1 cellular context compared by ENCODE assay signal in genomic region chr7:134783294-134784069, GRCh38.
TF ChIP-seq lines count a peak whose summit lies in the region.

No MANE protein-coding gene starts in this region.

TF ChIP-seq in H1, 55 proteins besides CTCF, POLR2A, EP300 and RAD21:
- no peak for TF ChIP-seq E2F6 (IDR thresholded peaks at IDR 0.05)
- TF ChIP-seq SIN3A (conservative IDR thresholded peaks at IDR 0.05 in 1 of 2, IDR thresholded peaks at IDR 0.05 in 1 of 2; ENCODE audit: low read depth in 1 of 2, low read length in 2 of 2), result no peak
- TF ChIP-seq CEBPB (IDR thresholded peaks at IDR 0.05; ENCODE audit: low read depth, low read length), result peak; percentile 66; the same call in 1 of the 2 replicates
- TF ChIP-seq PHF8 (conservative IDR thresholded peaks at IDR 0.05; ENCODE audit: low read depth, low read length), result no peak
- no peak for TF ChIP-seq TCF12 (IDR thresholded peaks at IDR 0.05; ENCODE audit: low read depth, low read length)
- no peak for TF ChIP-seq NANOG (IDR thresholded peaks at IDR 0.05; ENCODE audit: insufficient read depth, low read depth, low read length, poor library complexity, severe bottlenecking)
- no peak for TF ChIP-seq JUND (IDR thresholded peaks at IDR 0.05; ENCODE audit: low read length)
- no peak for TF ChIP-seq SP1 (IDR thresholded peaks at IDR 0.05; ENCODE audit: low read depth, low read length)
- no peak for TF ChIP-seq SIRT6 (IDR thresholded peaks at IDR 0.05; ENCODE audit: low read length)
- TF ChIP-seq MAFK (IDR thresholded peaks at IDR 0.05; ENCODE audit: low read depth, low read length), result no peak
- no peak for TF ChIP-seq SP4 (IDR thresholded peaks at IDR 0.05; ENCODE audit: low read length)
- no peak for TF ChIP-seq BACH1 (IDR thresholded peaks at IDR 0.05; ENCODE audit: low read length)
- peak; percentile 39; the same call in 1 of the 2 replicates for TF ChIP-seq POLR2AphosphoS5 (IDR thresholded peaks at IDR 0.05; ENCODE audit: low read depth, low read length)
- no peak for TF ChIP-seq CHD2 (IDR thresholded peaks at IDR 0.05; ENCODE audit: low read length)
- TF ChIP-seq MAX (IDR thresholded peaks at IDR 0.05), result no peak
- no peak for TF ChIP-seq CHD7 (IDR thresholded peaks at IDR 0.05; ENCODE audit: insufficient replicate concordance, low read length)
